Comparison of ENCODE assay signal across 8 cellular contexts in genomic region chr13:95676100-95676774, GRCh38. TPM values are rescaled to one million over a fixed set of nuclear protein-coding genes. Genes with fewer than 3 reads are reported as not detected.
A peak's percentile ranks its signal among the peaks of the same experiment; 100 is the strongest.
DNase-seq lines count a peak whose midpoint lies in the region; ATAC-seq lines count a peak whose summit lies in the region.

No MANE protein-coding gene starts in this region.

- peak overlapping the region; percentile 93 for H3K9ac ChIP-seq in skeletal muscle satellite cell (ENCODE audit: low read depth, low read length)

- peaks cover 57% of the 10 kb centered on the region for H3K4me1 Mint-ChIP-seq in activated T-cell treated with anti-CD3 and anti-CD28 coated beads, Interleukin-2, amount 50 U/mL, for 24 hours (ENCODE audit: low read depth)

- no CpG with 5 or more reads among the region's 33 CpGs for WGBS in iPS DF 6.9 (ENCODE audit: insufficient coverage, insufficient read length)

- H3K36me3 ChIP-seq in iPS DF 6.9 (ENCODE audit: control insufficient read depth, insufficient read depth, low read length) (no peaks in the 10 kb centered on the region), skeletal muscle satellite cell (ENCODE audit: insufficient read depth, low read length) (peaks cover 3% of the 10 kb centered on the region)

- H3K27me3 ChIP-seq in iPS DF 6.9 (ENCODE audit: control insufficient read depth, insufficient read depth, low read length) = no peaks in the 10 kb centered on the region
- no peaks in the 10 kb centered on the region for H3K27me3 ChIP-seq in skeletal muscle satellite cell (ENCODE audit: control insufficient read depth, insufficient read depth, low read length)

- ATAC-seq in HG02938 (IDR thresholded peaks at IDR 0.05; ENCODE audit: unreplicated experiment) (peak; percentile 13), HG03571 (IDR thresholded peaks at IDR 0.05; ENCODE audit: unreplicated experiment) (no peak)

- no peaks in the 10 kb centered on the region for H3K27me3 Mint-ChIP-seq in activated T-cell treated with anti-CD3 and anti-CD28 coated beads, Interleukin-2, amount 50 U/mL, for 24 hours

- peak overlapping the region; percentile 94 for H3K4me3 Mint-ChIP-seq in activated T-cell treated with anti-CD3 and anti-CD28 coated beads, Interleukin-2, amount 50 U/mL, for 24 hours

- H3K9me3 ChIP-seq in iPS DF 6.9 (ENCODE audit: control insufficient read depth, insufficient read depth, low read length) (no peaks in the 10 kb centered on the region), skeletal muscle satellite cell (replicated peaks; ENCODE audit: low read length) (no peaks in the 10 kb centered on the region)

- peaks cover 54% of the 10 kb centered on the region for H3K36me3 Mint-ChIP-seq in activated T-cell treated with anti-CD3 and anti-CD28 coated beads, Interleukin-2, amount 50 U/mL, for 24 hours (ENCODE audit: low read depth)

- peak overlapping the region; percentile 97 for H3K4me2 ChIP-seq in skeletal muscle satellite cell (ENCODE audit: low read length)

- peaks cover 10% of the 10 kb centered on the region for H3K9me3 Mint-ChIP-seq in activated T-cell treated with anti-CD3 and anti-CD28 coated beads, Interleukin-2, amount 50 U/mL, for 24 hours

- H3K27ac ChIP-seq in iPS DF 6.9 (ENCODE audit: low read length) = no peak overlapping the region

- H3K27ac Mint-ChIP-seq in activated T-cell treated with anti-CD3 and anti-CD28 coated beads, Interleukin-2, amount 50 U/mL, for 24 hours = peak overlapping the region; percentile 96

- H3K4me1 ChIP-seq in iPS DF 6.9 (ENCODE audit: control insufficient read depth, insufficient read depth, low read length) (no peaks in the 10 kb centered on the region), skeletal muscle satellite cell (ENCODE audit: control insufficient read depth, insufficient read depth, low read length) (peaks cover 19% of the 10 kb centered on the region)

- no peak for DNase-seq in activated T-cell treated with anti-CD3 and anti-CD28 coated beads, Interleukin-2, amount 50 U/mL, for 24 hours
- no peak for DNase-seq in activated T-cell treated with anti-CD3 and anti-CD28 coated beads for 4 hours
- peak; percentile 89 for DNase-seq in NCI-H526 treated with DMSO at 0.1 percent for 48 hours (lab: John Stamatoyannopoulos, UW)
- DNase-seq in activated naive CD4-positive, alpha-beta T cell treated with anti-CD3 and anti-CD28 coated beads, Interleukin-2, amount 50 U/mL, for 16 hours = peak; percentile 16
- DNase-seq in iPS DF 6.9 (ENCODE audit: low read depth, low spot score) = peak; percentile 25

- H3K4me3 ChIP-seq in iPS DF 6.9 (ENCODE audit: low read length) = peak overlapping the region; percentile 89
- peak overlapping the region; percentile 98 for H3K4me3 ChIP-seq in skeletal muscle satellite cell (ENCODE audit: low read length)

RNA-seq across cellular contexts. Expression of gene DNAJC3, which starts 0.7 kb away (rescaled TPM):
- total RNA-seq in skeletal muscle satellite cell (2012; rRNA removed) = 50.5 and 51.0 TPM in 2 replicates

RNA-seq across cellular contexts. Expression of gene DZIP1, which starts 31.7 kb away (rescaled TPM):
- total RNA-seq in skeletal muscle satellite cell (2012; rRNA removed) = 21.4 and 28.4 TPM in 2 replicates

Comparison
In these comparisons a context has a peak if more than half of its experiments do, and no peak if none do; other contexts are left out.
1. DNase-seq: peak in NCI-H526 treated with DMSO at 0.1 percent for 48 hours (single experiment), activated naive CD4-positive, alpha-beta T cell treated with anti-CD3 and anti-CD28 coated beads, Interleukin-2, amount 50 U/mL, for 16 hours (single experiment) and iPS DF 6.9 (single experiment); none in activated T-cell treated with anti-CD3 and anti-CD28 coated beads, Interleukin-2, amount 50 U/mL, for 24 hours (single experiment) and activated T-cell treated with anti-CD3 and anti-CD28 coated beads for 4 hours (single experiment).